23 cellular contexts compared by ENCODE assay signal in genomic region chr11:111444040-111444439, GRCh38.
DNase-seq lines count a peak whose midpoint lies in the region; ATAC-seq and TF ChIP-seq lines count a peak whose summit lies in the region.
"Had no signal": no experiment of that assay in that cellular context is flagged by ENCODE, and none has a peak within 500 bp of the region (broad histone marks: within the 10 kb centered on the region; RNA-seq: fewer than 3 reads in every experiment).

No MANE protein-coding gene starts in this region.

- intact Hi-C loops in OCI-LY7 (cut with micrococcal nuclease; ENCODE audit: unreplicated experiment): loop anchor here (10.0 kb wide), 1 partner anchor 1239 kb away; no protein-coding TSS in a partner anchor

- H3K9me2 ChIP-seq in Loucy (replicated peaks; ENCODE audit: low read depth, low read length) (no peaks in the 10 kb centered on the region), OCI-LY7 (ENCODE audit: insufficient read depth, low read length) (no peaks in the 10 kb centered on the region)

- no peak overlapping the region for H3K27ac ChIP-seq in BLaER1
- no peak overlapping the region for H3K27ac ChIP-seq in OCI-LY7 (ENCODE audit: low read depth, low read length, poor library complexity, severe bottlenecking)
- H3K27ac ChIP-seq: Peyer's patch, SK-N-MC had no signal

- H3K27me3 ChIP-seq in BLaER1 (no peaks in the 10 kb centered on the region), Loucy (ENCODE audit: insufficient read depth, low read length, poor library complexity, severe bottlenecking) (no peaks in the 10 kb centered on the region)
- H3K27me3 ChIP-seq: Peyer's patch had no signal

- no peak for ATAC-seq in HG03469 (IDR thresholded peaks at IDR 0.05; ENCODE audit: unreplicated experiment)
- no peak for ATAC-seq in HG02588 (IDR thresholded peaks at IDR 0.05; ENCODE audit: unreplicated experiment)

- BruUV-seq in OCI-LY7 (replicated peaks; lab: Mats Ljungman, UMichigan): no TSS peak

- H3K4me3 ChIP-seq in BLaER1 (no peak overlapping the region), Loucy (ENCODE audit: low read length, poor library complexity, severe bottlenecking) (no peak overlapping the region), OCI-LY7 (ENCODE audit: low read depth, low read length, poor library complexity, severe bottlenecking) (peak overlapping the region; percentile 35)
- H3K4me3 ChIP-seq: Peyer's patch, SK-N-MC had no signal

- CTCF ChIA-PET in OCI-LY7 (lab: Charles Lee; ENCODE audit: unreplicated experiment): no interaction called here

- no peaks in the 10 kb centered on the region for H3K79me2 ChIP-seq in Loucy (ENCODE audit: insufficient read depth, low read length)
- no peaks in the 10 kb centered on the region for H3K79me2 ChIP-seq in OCI-LY7 (ENCODE audit: insufficient read depth, low read depth, low read length)

- H3K9me3 ChIP-seq in BLaER1: no peaks in the 10 kb centered on the region
- H3K9me3 ChIP-seq in Loucy (ENCODE audit: insufficient read depth, low read depth, low read length): no peaks in the 10 kb centered on the region
- no peaks in the 10 kb centered on the region for H3K9me3 ChIP-seq in OCI-LY7 (ENCODE audit: low read length)
- H3K9me3 ChIP-seq: Peyer's patch had no signal

- H3K4me1 ChIP-seq in BLaER1 (peaks cover 67% of the 10 kb centered on the region), Loucy (ENCODE audit: insufficient read depth, low read length, poor library complexity, severe bottlenecking) (peaks cover 56% of the 10 kb centered on the region), OCI-LY7 (ENCODE audit: insufficient read depth, low read length, poor library complexity, severe bottlenecking) (peaks cover 60% of the 10 kb centered on the region)
- H3K4me1 ChIP-seq: Peyer's patch had no signal

- no peaks in the 10 kb centered on the region for H3F3A ChIP-seq in Loucy (ENCODE audit: low read depth)

- H3K9ac ChIP-seq in BLaER1: no peak overlapping the region
- peak overlapping the region; percentile 36 for H3K9ac ChIP-seq in Loucy (ENCODE audit: low read depth, low read length, poor library complexity, severe bottlenecking)

- H4K20me1 ChIP-seq in BLaER1: no peaks in the 10 kb centered on the region
- H4K20me1 ChIP-seq in Loucy (ENCODE audit: insufficient read depth, low read length, poor library complexity, severe bottlenecking): no peaks in the 10 kb centered on the region
- no peaks in the 10 kb centered on the region for H4K20me1 ChIP-seq in OCI-LY7 (ENCODE audit: insufficient read depth, low read length)

- H3K36me3 ChIP-seq in BLaER1 (no peaks in the 10 kb centered on the region), Loucy (ENCODE audit: insufficient read depth, low read length) (no peaks in the 10 kb centered on the region), OCI-LY7 (ENCODE audit: insufficient read depth, low read length) (no peaks in the 10 kb centered on the region)
- H3K36me3 ChIP-seq: Peyer's patch had no signal

- peak; percentile 51 for DNase-seq in NCI-H146 (lab: John Stamatoyannopoulos, UW)
- no peak for DNase-seq in NCI-H146 treated with DMSO at 0.1 percent for 48 hours (lab: John Stamatoyannopoulos, UW; ENCODE audit: unreplicated experiment)
- DNase-seq in OCI-LY7 (ENCODE audit: low spot score): no peak
- no peak for DNase-seq in DMS153 treated with DMSO at 0.1 percent for 48 hours (lab: John Stamatoyannopoulos, UW; ENCODE audit: unreplicated experiment)
- DNase-seq: CD4-positive, CD25-positive, alpha-beta regulatory T cell; DMS79; GF-D8; IMR-90; KG1; NCI-H1048; NCI-H1436; NCI-H1930; NCI-H2227 treated with DMSO at 0.1 percent for 48 hours; NCI-H82; NK-92 treated with Interleukin-12 subunit alpha and Interleukin-12 subunit beta, amount 100 ng/mL, for 24 hours; Peyer's patch; SIG-M5; SW 1271 had no signal

- H2AFZ ChIP-seq in Loucy (ENCODE audit: low read length) (peak overlapping the region; percentile 62; the same call in 1 of the 2 replicates), OCI-LY7 (ENCODE audit: low read length) (peak overlapping the region; percentile 79)

- POLR2A ChIA-PET in OCI-LY7 (lab: Charles Lee): interaction anchor here (0.9 to 1.0 kb wide), 2 partner anchors 12 to 162 kb away, joined by 3 to 5 read pairs; no protein-coding TSS in a partner anchor

- H3K4me2 ChIP-seq in BLaER1 (peak overlapping the region; percentile 30; the same call in 1 of the 2 replicates), Loucy (ENCODE audit: low read depth, low read length, poor library complexity, severe bottlenecking) (peak overlapping the region; percentile 38), OCI-LY7 (ENCODE audit: low read length) (peak overlapping the region; percentile 69)

- TF ChIP-seq CTCF in Loucy (conservative IDR thresholded peaks at IDR 0.05; ENCODE audit: low read length) (no peak), OCI-LY7 (conservative IDR thresholded peaks at IDR 0.05; ENCODE audit: low read length) (no peak)
